In the genomic region with DNA sequence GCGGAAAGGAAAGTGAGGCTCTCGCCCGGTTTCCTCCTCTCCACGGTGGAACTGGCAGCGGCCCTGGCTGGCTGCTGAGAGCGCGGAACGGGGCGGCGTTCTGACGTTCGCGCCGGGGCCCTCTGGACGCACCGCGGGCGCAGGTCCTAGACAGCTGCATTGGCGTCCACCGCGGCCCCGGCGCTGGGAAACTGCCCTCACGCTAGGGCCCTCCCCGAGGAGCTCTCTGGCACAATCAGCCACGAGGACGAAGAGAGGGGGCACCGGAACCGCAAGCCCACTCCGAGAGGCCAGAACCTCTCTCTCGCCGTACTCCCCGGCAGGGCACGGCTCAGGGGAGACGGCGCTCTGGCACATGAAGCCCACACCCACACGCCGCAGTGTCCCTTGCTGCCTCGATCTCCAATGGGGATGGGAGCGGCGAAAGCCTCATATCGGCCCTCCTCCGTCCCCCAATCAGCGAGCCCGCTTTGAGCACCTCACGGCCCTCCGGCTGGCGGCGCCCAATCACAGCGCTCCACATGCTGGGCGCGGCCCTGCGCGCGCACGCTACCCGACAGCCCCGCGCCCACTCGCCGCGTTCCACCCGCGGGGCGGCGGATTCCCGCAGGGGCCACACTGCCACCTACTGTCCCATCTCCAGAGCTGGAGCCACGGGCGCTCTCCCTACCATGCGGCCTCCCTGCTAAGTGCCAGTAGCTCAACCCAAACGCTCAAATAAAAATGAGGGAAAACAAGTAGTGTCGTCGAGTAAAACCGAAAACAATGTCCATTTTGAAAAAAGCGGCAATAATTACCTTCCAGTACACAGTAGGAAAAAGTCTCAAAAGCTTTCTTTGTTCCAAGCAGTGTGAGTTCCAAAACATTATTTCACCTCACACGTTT, we compare ENCODE assay signal across 8 cellular contexts. TPM values are rescaled to one million over a fixed set of nuclear protein-coding genes. Genes with fewer than 3 reads are reported as not detected.
DNase-seq lines count a peak whose midpoint lies in the region; ATAC-seq and TF ChIP-seq lines count a peak whose summit lies in the region.

No MANE protein-coding gene starts in this region.

- no peaks in the 10 kb centered on the region for H3K27me3 ChIP-seq in left ventricle myocardium inferior (ENCODE audit: low read depth)

- H3K4me1 Mint-ChIP-seq in T-cell (peaks cover 27 to 36% (median 35%) of the 10 kb centered on the region in 3 donors), progenitor cell of endocrine pancreas (ENCODE audit: low read depth) (peaks cover 15% of the 10 kb centered on the region)

- in situ Hi-C loops in GM13977 (cut with MboI; ENCODE audit: low pct_unique_long_range_greater_than_20kb, low sequenced_read_pairs, unreplicated experiment), result loop anchor here (10.0 to 25.0 kb wide), 2 partner anchors 173 to 521 kb away; no protein-coding TSS in a partner anchor

- H3K4me3 Mint-ChIP-seq in T-cell (peak overlapping the region; percentile 84 to 91 (median 88)), progenitor cell of endocrine pancreas (ENCODE audit: low read depth) (peak overlapping the region; percentile 87)

- CTCF ChIA-PET in T-cell (lab: Charles Lee), result interaction anchor here (0.6 to 2.3 kb wide), 19 partner anchors 9 to 506 kb away, joined by 3 to 55 read pairs (median 4); a partner anchor contains a TSS

- peaks cover 20% of the 10 kb centered on the region for H3K36me3 Mint-ChIP-seq in T-cell
- peaks cover 6% of the 10 kb centered on the region for H3K36me3 Mint-ChIP-seq in progenitor cell of endocrine pancreas (ENCODE audit: insufficient read depth)

- peaks cover 36% of the 10 kb centered on the region for H3K36me3 ChIP-seq in left ventricle myocardium inferior

- H3K9me3 Mint-ChIP-seq in T-cell, result no peaks in the 10 kb centered on the region
- H3K9me3 Mint-ChIP-seq in progenitor cell of endocrine pancreas (ENCODE audit: low read depth), result no peaks in the 10 kb centered on the region

- H3K27ac ChIP-seq in left ventricle myocardium inferior (replicated peaks), result peak overlapping the region; percentile 97

- ATAC-seq in HG02870 (IDR thresholded peaks at IDR 0.05; ENCODE audit: unreplicated experiment), result peak; percentile 89
- peak; percentile 96 to 99 (median 98) for ATAC-seq in T-cell (replicated peaks in 1 of 4)

- POLR2A ChIA-PET in T-cell (lab: Charles Lee), result interaction anchor here (0.6 to 1.5 kb wide), 7 partner anchors 8 to 1256 kb away, joined by 3 to 28 read pairs (median 5); a partner anchor contains a TSS

- H3K27me3 Mint-ChIP-seq in T-cell (no peaks in the 10 kb centered on the region), progenitor cell of endocrine pancreas (no peaks in the 10 kb centered on the region)

- peak overlapping the region; percentile 82 for H3K4me3 ChIP-seq in left ventricle myocardium inferior

- TF ChIP-seq CTCF in GM13977 (IDR thresholded peaks at IDR 0.05; ENCODE audit: extremely low read depth, insufficient read depth, missing control alignments) (peak; percentile 93), left ventricle myocardium inferior (IDR thresholded peaks at IDR 0.05; ENCODE audit: borderline replicate concordance) (peak; percentile 95), progenitor cell of endocrine pancreas (IDR thresholded peaks at IDR 0.05; ENCODE audit: unreplicated experiment) (peak; percentile 80)

- intact Hi-C loops in left ventricle myocardium inferior (cut with micrococcal nuclease), result loop anchor here (10.0 kb wide), 2 partner anchors 173 to 523 kb away; no protein-coding TSS in a partner anchor

- no peaks in the 10 kb centered on the region for H3K9me3 ChIP-seq in left ventricle myocardium inferior (replicated peaks)

- DNase-seq in GM13977 (ENCODE audit: low spot score) (peak; percentile 97), NCI-H1436 treated with DMSO at 0.1 percent for 48 hours (lab: John Stamatoyannopoulos, UW) (peak; percentile 90), T-cell (peak; percentile 78 to 96 (median 94)), amniotic stem cell (lab: John Stamatoyannopoulos, UW) (peak; percentile 100), left ventricle myocardium inferior (peak; percentile 98), progenitor cell of endocrine pancreas (ENCODE audit: low spot score, unreplicated experiment) (peak; percentile 92), ureter (ENCODE audit: low spot score) (peak; percentile 98)

- H3K27ac Mint-ChIP-seq in T-cell (peak overlapping the region; percentile 85 to 91), progenitor cell of endocrine pancreas (peak overlapping the region; percentile 98)

- H3K4me1 ChIP-seq in left ventricle myocardium inferior, result peaks cover 33% of the 10 kb centered on the region

RNA-seq across cellular contexts. Expression of a gene that starts 11.8 kb away (rescaled TPM):
- 10 to 100 TPM; 34.4 to 43.3 (median 39.7) TPM for total RNA-seq in T-cell
- 72.0 TPM for total RNA-seq in left ventricle myocardium inferior
- total RNA-seq in progenitor cell of endocrine pancreas, result 54.7 and 60.6 TPM in 2 replicates
- 69.0 TPM for total RNA-seq in ureter

RNA-seq across cellular contexts. Expression of a gene that starts 12.0 kb away (rescaled TPM):
- total RNA-seq in T-cell (10 to 100 TPM in 1 of 5 donors, 1 to 10 TPM in 4; 5.9 to 12.1 (median 8.1) TPM), left ventricle myocardium inferior (18.2 TPM), progenitor cell of endocrine pancreas (8.9 and 13.5 TPM in 2 replicates), ureter (17.0 TPM)

Comparison
In these comparisons a context has a peak if more than half of its experiments do, and no peak if none do; other contexts are left out.
1. Peak in every context shown above with its lines: DNase-seq, ATAC-seq, H3K4me3 ChIP-seq and H3K27ac ChIP-seq.